ENCODE assay signal across 1 cellular context in the genomic region with DNA sequence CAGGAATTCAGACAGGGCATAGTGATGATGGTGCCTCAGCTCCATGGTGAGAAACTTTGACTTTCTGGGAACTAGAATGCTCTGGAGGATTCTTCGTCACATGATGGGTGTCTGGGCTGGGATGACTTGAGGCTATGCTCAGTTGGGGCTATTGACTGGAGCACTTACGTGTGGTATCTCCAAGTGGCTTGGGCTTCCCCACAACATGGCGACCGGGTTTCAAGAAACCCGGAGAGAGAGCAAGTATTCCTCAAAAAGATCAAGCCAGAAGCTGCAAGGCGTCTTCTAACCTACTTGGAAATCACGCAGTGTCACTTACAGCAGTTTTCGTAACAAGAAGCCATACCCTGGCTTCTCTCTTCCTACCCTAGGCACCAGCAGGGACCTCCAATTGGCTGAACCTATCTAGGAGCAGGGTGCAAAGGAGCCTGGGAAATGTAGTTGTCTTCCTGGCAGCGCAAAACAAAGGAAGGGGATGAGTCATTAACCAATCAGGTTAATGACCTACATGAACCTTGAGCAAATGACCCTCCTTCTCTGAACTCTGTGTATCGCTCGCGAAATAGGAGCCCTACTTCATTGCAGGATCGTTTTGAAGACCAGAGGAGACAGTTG.
TF ChIP-seq lines count a peak whose summit lies in the region.

No MANE protein-coding gene starts in this region.

TF ChIP-seq in GM12891, 5 proteins besides CTCF, POLR2A, EP300 and RAD21:
- no peak for TF ChIP-seq TAF1 (IDR thresholded peaks at IDR 0.05; ENCODE audit: low read depth, low read length)
- TF ChIP-seq POU2F2 (IDR thresholded peaks at IDR 0.05; ENCODE audit: low read depth, low read length) = no peak
- TF ChIP-seq PAX5 (IDR thresholded peaks at IDR 0.05; ENCODE audit: insufficient read depth, low read length, severe bottlenecking) = no peak
